Comparison of ENCODE assay signal across 9 cellular contexts in genomic region chr2:105144128-105144940, GRCh38.
DNase-seq lines count a peak whose midpoint lies in the region; ATAC-seq, FAIRE-seq and TF ChIP-seq lines count a peak whose summit lies in the region.
"Had no signal": no experiment of that assay in that cellular context is flagged by ENCODE, and none has a peak within 500 bp of the region (broad histone marks: within the 10 kb centered on the region; RNA-seq: fewer than 3 reads in every experiment).

No MANE protein-coding gene starts in this region.

- peaks cover 11 to 24% (median 23%) of the 10 kb centered on the region in 3 donors for H3K4me1 Mint-ChIP-seq in naive B cell

- FAIRE-seq in GM12891 (lab: Jason Lieb, UNC), result no peak

- H3K4me1 ChIP-seq in ACC112 (ENCODE audit: control insufficient read depth, insufficient read depth, low read length, unreplicated experiment), result peaks cover 3% of the 10 kb centered on the region

- peak overlapping the region; percentile 14 for H2AFZ ChIP-seq in ACC112 (ENCODE audit: low read length, unreplicated experiment)

- no peak for DNase-seq in activated naive CD4-positive, alpha-beta T cell treated with anti-CD3 and anti-CD28 coated beads, Interleukin-2, amount 50 U/mL, for 72 hours (ENCODE audit: low spot score in 2 of 2)
- no peak for DNase-seq in naive B cell
- DNase-seq in iPS-NIHi7 (ENCODE audit: extremely low spot score), result no peak
- no peak for DNase-seq in GM12891 (ENCODE audit: insufficient read length, low spot score)
- DNase-seq in Ammon's horn (ENCODE audit: low spot score), result no peak

- peaks cover 5% of the 10 kb centered on the region in 2 donors for H3K36me3 Mint-ChIP-seq in activated naive CD4-positive, alpha-beta T cell treated with anti-CD3 and anti-CD28 coated beads, Interleukin-2, amount 50 U/mL, for 72 hours
- peaks cover 10 to 21% of the 10 kb centered on the region in 2 donors for H3K36me3 Mint-ChIP-seq in naive B cell

- no peaks in the 10 kb centered on the region for H3K36me3 ChIP-seq in ACC112 (ENCODE audit: insufficient read depth, low read length)

- H3K27me3 ChIP-seq in ACC112 (ENCODE audit: insufficient read depth, low read length), result peaks cover 93% of the 10 kb centered on the region

- H3K4me3 Mint-ChIP-seq in naive B cell, result peak overlapping the region; percentile 81 to 94 (median 90)

- peaks cover 15 to 37% (median 31%) of the 10 kb centered on the region in 3 donors for H3K27me3 Mint-ChIP-seq in naive B cell

- H3K27ac ChIP-seq in ACC112 (ENCODE audit: low read depth, low read length), result no peak overlapping the region

- no peaks in the 10 kb centered on the region for H3K9me3 Mint-ChIP-seq in activated naive CD4-positive, alpha-beta T cell treated with anti-CD3 and anti-CD28 coated beads, Interleukin-2, amount 50 U/mL, for 72 hours
- peaks cover 0 to 4% (median 0%) of the 10 kb centered on the region in 7 donors for H3K9me3 Mint-ChIP-seq in naive B cell

- no peak for TF ChIP-seq POLR2A in GM12891 (IDR thresholded peaks at IDR 0.05; ENCODE audit: low read depth, low read length)

- H3K4me3 ChIP-seq in ACC112 (ENCODE audit: low read depth, low read length), result peak overlapping the region; percentile 66

- H3K27ac Mint-ChIP-seq in activated naive CD4-positive, alpha-beta T cell treated with anti-CD3 and anti-CD28 coated beads, Interleukin-2, amount 50 U/mL, for 72 hours, result no peak overlapping the region
- H3K27ac Mint-ChIP-seq in naive B cell, result peak overlapping the region in 3 of 6 donors; percentile 32 to 57 (median 33)

- no peaks in the 10 kb centered on the region for H3K79me2 ChIP-seq in ACC112 (ENCODE audit: control insufficient read depth, insufficient read depth, low read length, unreplicated experiment)

- ATAC-seq in GM18498 (IDR thresholded peaks at IDR 0.05; ENCODE audit: unreplicated experiment) (peak; percentile 25), naive B cell (ENCODE audit: low read depth in 2 of 2) (peak in 1 of 2 donors; percentile 12), GM21390 (IDR thresholded peaks at IDR 0.05; ENCODE audit: unreplicated experiment) (no peak)
- ATAC-seq in activated naive CD4-positive, alpha-beta T cell treated with anti-CD3 and anti-CD28 coated beads, Interleukin-2, amount 50 U/mL, for 72 hours, result peak; percentile 20 to 23
- ATAC-seq: left colon had no signal

TF ChIP-seq in GM12891, 5 proteins besides CTCF, POLR2A, EP300 and RAD21:
- no peak for TF ChIP-seq PAX5 (IDR thresholded peaks at IDR 0.05; ENCODE audit: insufficient read depth, low read length, severe bottlenecking)
- TF ChIP-seq TAF1 (IDR thresholded peaks at IDR 0.05; ENCODE audit: low read depth, low read length), result no peak
- TF ChIP-seq POLR2AphosphoS5 (IDR thresholded peaks at IDR 0.05; ENCODE audit: low read depth, low read length), result no peak
- TF ChIP-seq POU2F2 (IDR thresholded peaks at IDR 0.05; ENCODE audit: low read depth, low read length), result no peak
- TF ChIP-seq SPI1 (IDR thresholded peaks at IDR 0.05; ENCODE audit: low read depth, low read length), result no peak
